Comparison of ENCODE assay signal across 1 cellular context in the genomic region with DNA sequence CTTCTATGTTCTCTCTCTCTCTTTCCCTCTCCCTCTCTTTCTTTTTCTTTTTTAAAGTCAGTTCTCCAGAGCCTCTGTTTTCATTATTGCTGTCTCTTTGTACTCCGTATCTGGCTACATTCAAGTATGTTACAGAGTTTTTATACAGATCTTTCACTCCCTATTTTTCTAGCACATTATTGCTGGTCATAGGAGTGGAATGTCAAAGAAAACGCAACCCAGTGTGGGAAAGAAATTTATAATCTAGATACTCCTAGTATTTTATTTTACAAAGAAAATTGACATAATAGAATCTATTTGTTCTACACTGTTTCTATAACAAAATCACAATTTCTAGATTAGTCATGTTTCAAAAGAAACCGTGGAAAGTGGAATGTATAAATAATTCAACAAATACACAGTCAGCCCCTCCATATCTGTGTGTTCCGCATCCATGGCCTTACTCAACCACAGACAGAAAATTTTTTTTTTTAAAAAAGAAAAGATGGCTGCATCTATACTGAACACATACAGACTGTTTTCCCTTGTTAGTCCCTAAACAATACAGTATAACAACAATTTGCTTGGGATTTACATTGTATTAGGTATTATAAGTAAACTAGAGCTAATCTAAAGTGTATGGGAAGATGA.
TF ChIP-seq lines count a peak whose summit lies in the region.

No MANE protein-coding gene starts in this region.

TF ChIP-seq in SK-N-SH, 30 proteins besides CTCF, POLR2A, EP300 and RAD21 (continued from another document):
- TF ChIP-seq, protein P1, sequence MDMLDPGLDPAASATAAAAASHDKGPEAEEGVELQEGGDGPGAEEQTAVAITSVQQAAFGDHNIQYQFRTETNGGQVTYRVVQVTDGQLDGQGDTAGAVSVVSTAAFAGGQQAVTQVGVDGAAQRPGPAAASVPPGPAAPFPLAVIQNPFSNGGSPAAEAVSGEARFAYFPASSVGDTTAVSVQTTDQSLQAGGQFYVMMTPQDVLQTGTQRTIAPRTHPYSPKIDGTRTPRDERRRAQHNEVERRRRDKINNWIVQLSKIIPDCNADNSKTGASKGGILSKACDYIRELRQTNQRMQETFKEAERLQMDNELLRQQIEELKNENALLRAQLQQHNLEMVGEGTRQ (IDR thresholded peaks at IDR 0.05; ENCODE audit: borderline replicate concordance, low read depth, low read length): no peak
- TF ChIP-seq IRF3 (IDR thresholded peaks at IDR 0.05; ENCODE audit: low read depth, low read length) (no peak), JUND (IDR thresholded peaks at IDR 0.05) (no peak), ELF1 (IDR thresholded peaks at IDR 0.05) (no peak), NRF1 (IDR thresholded peaks at IDR 0.05; ENCODE audit: low read depth, low read length) (no peak), RFX5 (IDR thresholded peaks at IDR 0.05; ENCODE audit: low read length) (no peak), FOXM1 (IDR thresholded peaks at IDR 0.05; ENCODE audit: low read depth) (no peak), NFIC (IDR thresholded peaks at IDR 0.05; ENCODE audit: borderline replicate concordance) (no peak), POLR2AphosphoS5 (IDR thresholded peaks at IDR 0.05; ENCODE audit: low read depth, low read length) (no peak), MXI1 (IDR thresholded peaks at IDR 0.05; ENCODE audit: low read depth, low read length) (no peak), GATA2 (CRISPR knock-in tag; IDR thresholded peaks at IDR 0.05) (no peak), REST (IDR thresholded peaks at IDR 0.05; ENCODE audit: low read depth, low read length) (no peak), RXRA (IDR thresholded peaks at IDR 0.05; ENCODE audit: borderline replicate concordance, low read depth) (no peak)
- TF ChIP-seq, protein P2, sequence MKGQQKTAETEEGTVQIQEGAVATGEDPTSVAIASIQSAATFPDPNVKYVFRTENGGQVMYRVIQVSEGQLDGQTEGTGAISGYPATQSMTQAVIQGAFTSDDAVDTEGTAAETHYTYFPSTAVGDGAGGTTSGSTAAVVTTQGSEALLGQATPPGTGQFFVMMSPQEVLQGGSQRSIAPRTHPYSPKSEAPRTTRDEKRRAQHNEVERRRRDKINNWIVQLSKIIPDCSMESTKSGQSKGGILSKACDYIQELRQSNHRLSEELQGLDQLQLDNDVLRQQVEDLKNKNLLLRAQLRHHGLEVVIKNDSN (IDR thresholded peaks at IDR 0.05; ENCODE audit: borderline replicate concordance, low read depth): no peak
- TF ChIP-seq, protein P3, sequence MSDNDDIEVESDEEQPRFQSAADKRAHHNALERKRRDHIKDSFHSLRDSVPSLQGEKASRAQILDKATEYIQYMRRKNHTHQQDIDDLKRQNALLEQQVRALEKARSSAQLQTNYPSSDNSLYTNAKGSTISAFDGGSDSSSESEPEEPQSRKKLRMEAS (IDR thresholded peaks at IDR 0.05; ENCODE audit: low read depth): no peak
TF ChIP-seq in SK-N-SH: peak in this region for 0.
